8 cellular contexts compared by ENCODE assay signal in the genomic region with DNA sequence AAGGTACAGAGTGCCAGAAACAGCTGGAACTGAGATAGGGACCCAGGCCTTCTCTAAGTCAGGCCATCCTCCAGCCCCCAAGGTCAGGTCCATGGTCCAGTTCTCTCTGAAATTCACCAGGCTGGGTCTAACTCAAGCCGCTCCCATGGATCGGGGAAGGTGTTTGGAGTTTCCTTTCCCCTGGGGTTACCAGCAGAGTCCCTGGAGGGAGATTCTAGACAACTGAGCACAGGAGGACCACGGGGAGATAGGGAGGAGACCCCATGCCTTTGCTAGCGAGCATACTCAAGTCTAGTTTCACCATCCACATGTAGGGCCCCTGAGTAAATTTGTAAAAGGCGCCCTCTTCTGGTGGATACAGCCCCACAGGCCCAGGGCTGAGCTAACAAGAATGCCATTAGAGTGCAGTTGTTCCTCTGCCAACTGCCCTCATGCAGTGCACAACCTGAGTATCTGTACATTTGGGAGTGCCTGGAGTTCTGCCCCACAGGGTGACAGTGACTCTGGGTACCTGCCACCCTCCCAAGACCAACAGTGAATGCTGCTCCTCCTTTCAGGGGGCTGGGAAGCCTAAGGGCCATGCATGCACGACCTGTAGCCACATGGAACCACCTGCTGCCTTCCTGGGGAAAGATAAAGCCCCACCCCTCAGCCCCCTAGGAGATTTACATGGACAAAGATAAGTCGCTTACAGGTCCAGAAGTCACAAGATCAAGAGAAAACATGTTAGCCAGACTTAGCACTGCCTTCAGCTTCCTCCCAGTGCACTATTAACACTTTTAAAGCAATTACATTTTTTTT.
DNase-seq lines count a peak whose midpoint lies in the region; ATAC-seq and TF ChIP-seq lines count a peak whose summit lies in the region.

No MANE protein-coding gene starts in this region.

- peak overlapping the region in 2 of 10 donors; percentile 19 to 44 for H3K4me3 Mint-ChIP-seq in naive thymus-derived CD8-positive, alpha-beta T cell

- no peaks in the 10 kb centered on the region for H3K9me3 ChIP-seq in DND-41 (ENCODE audit: insufficient read depth, low read length, severe bottlenecking)
- H3K9me3 ChIP-seq in HAP-1: no peaks in the 10 kb centered on the region
- H3K9me3 ChIP-seq in thoracic aorta: no peaks in the 10 kb centered on the region

- H3K27ac Mint-ChIP-seq in naive thymus-derived CD8-positive, alpha-beta T cell: peak overlapping the region in 7 of 10 donors; percentile 1 to 53 (median 31)

- no peaks in the 10 kb centered on the region for H3K27me3 Mint-ChIP-seq in naive thymus-derived CD8-positive, alpha-beta T cell

- DNase-seq in DND-41 (peak; percentile 79), HAP-1 (ENCODE audit: low spot score in 2 of 2) (peak; percentile 61 to 80), NCI-H69 (lab: John Stamatoyannopoulos, UW) (peak; percentile 69), erythroblast (lab: John Stamatoyannopoulos, UW) (peak; percentile 87 to 91), thoracic aorta (ENCODE audit: low spot score) (no peak)
- peak; percentile 57 for DNase-seq in activated CD8-positive, alpha-beta memory T cell treated with anti-CD3 and anti-CD28 coated beads, Interleukin-2, amount 50 U/mL, for 4 hours
- peak in 9 of 10 donors; percentile 36 to 73 (median 65) for DNase-seq in naive thymus-derived CD8-positive, alpha-beta T cell

- H3K4me1 ChIP-seq in DND-41 (ENCODE audit: insufficient read depth, low read length): peaks cover 26% of the 10 kb centered on the region
- H3K4me1 ChIP-seq in HAP-1: peaks cover 4% of the 10 kb centered on the region; the same call in 1 of the 2 replicates
- peaks cover 0 to 4% of the 10 kb centered on the region in 2 donors for H3K4me1 ChIP-seq in thoracic aorta (ENCODE audit: control insufficient read depth in 1 of 2, low read depth in 2 of 2)

- no peak for TF ChIP-seq POLR2A in erythroblast (IDR thresholded peaks at IDR 0.05; ENCODE audit: low read length)

- TF ChIP-seq CTCF in DND-41 (IDR thresholded peaks at IDR 0.05; ENCODE audit: borderline replicate concordance, extremely low read depth, low read length, poor library complexity, severe bottlenecking) (peak; percentile 92), thoracic aorta (IDR thresholded peaks at IDR 0.05) (peak; percentile 81)

- ATAC-seq in DND-41 (ENCODE audit: insufficient read depth, low read depth) (peak; percentile 91), thoracic aorta (ENCODE audit: insufficient number of reproducible peaks, low FRiP score, low read depth) (peak; percentile 60), HG03045 (IDR thresholded peaks at IDR 0.05; ENCODE audit: unreplicated experiment) (no peak)
- ATAC-seq in naive thymus-derived CD8-positive, alpha-beta T cell: peak; percentile 91 to 92

- H3K27me3 ChIP-seq in DND-41 (ENCODE audit: insufficient read depth, low read length, poor library complexity) (no peaks in the 10 kb centered on the region), HAP-1 (ENCODE audit: low read depth) (no peaks in the 10 kb centered on the region), thoracic aorta (replicated peaks; ENCODE audit: insufficient read depth) (no peaks in the 10 kb centered on the region)

- H3K4me1 Mint-ChIP-seq in naive thymus-derived CD8-positive, alpha-beta T cell: peaks cover 36 to 74% (median 68%) of the 10 kb centered on the region in 4 donors

- no peaks in the 10 kb centered on the region for H3K79me2 ChIP-seq in DND-41 (ENCODE audit: insufficient read depth, low read length)

- no peaks in the 10 kb centered on the region for H3K9me3 Mint-ChIP-seq in naive thymus-derived CD8-positive, alpha-beta T cell

- H2AFZ ChIP-seq in DND-41 (ENCODE audit: low read depth, low read length): no peak overlapping the region

- H3K36me3 Mint-ChIP-seq in naive thymus-derived CD8-positive, alpha-beta T cell: peaks cover 0 to 19% (median 0%) of the 10 kb centered on the region in 3 donors

- H3K4me3 ChIP-seq in DND-41 (ENCODE audit: low read depth in 1 of 2, low read length in 2 of 2) (no peak overlapping the region), HAP-1 (no peak overlapping the region), thoracic aorta (no peak overlapping the region)

- H3K9ac ChIP-seq in DND-41 (ENCODE audit: low read depth, low read length): no peak overlapping the region

- H4K20me1 ChIP-seq in DND-41 (ENCODE audit: insufficient read depth, low read length): no peaks in the 10 kb centered on the region; the same call in 1 of the 2 replicates

- in situ Hi-C loops in HAP-1 (cut with MboI; ENCODE audit: low sequenced_read_pairs): no loop called here

- H3K4me2 ChIP-seq in DND-41 (ENCODE audit: insufficient read depth, low read length): no peak overlapping the region

- POLR2A ChIA-PET in naive thymus-derived CD8-positive, alpha-beta T cell (lab: Charles Lee): interaction anchor here (1.1 to 1.8 kb wide), 3 partner anchors 11 to 93 kb away, joined by 4 to 5 read pairs (median 4); no protein-coding TSS in a partner anchor

- H3K36me3 ChIP-seq in DND-41 (ENCODE audit: insufficient read depth, low read length) (no peaks in the 10 kb centered on the region), HAP-1 (replicated peaks) (no peaks in the 10 kb centered on the region), thoracic aorta (no peaks in the 10 kb centered on the region)

- peak overlapping the region; percentile 14; the same call in 1 of the 2 replicates for H3K27ac ChIP-seq in DND-41 (ENCODE audit: low read length)
- H3K27ac ChIP-seq in thoracic aorta: no peak overlapping the region
